9 cellular contexts compared by ENCODE assay signal in the genomic region with DNA sequence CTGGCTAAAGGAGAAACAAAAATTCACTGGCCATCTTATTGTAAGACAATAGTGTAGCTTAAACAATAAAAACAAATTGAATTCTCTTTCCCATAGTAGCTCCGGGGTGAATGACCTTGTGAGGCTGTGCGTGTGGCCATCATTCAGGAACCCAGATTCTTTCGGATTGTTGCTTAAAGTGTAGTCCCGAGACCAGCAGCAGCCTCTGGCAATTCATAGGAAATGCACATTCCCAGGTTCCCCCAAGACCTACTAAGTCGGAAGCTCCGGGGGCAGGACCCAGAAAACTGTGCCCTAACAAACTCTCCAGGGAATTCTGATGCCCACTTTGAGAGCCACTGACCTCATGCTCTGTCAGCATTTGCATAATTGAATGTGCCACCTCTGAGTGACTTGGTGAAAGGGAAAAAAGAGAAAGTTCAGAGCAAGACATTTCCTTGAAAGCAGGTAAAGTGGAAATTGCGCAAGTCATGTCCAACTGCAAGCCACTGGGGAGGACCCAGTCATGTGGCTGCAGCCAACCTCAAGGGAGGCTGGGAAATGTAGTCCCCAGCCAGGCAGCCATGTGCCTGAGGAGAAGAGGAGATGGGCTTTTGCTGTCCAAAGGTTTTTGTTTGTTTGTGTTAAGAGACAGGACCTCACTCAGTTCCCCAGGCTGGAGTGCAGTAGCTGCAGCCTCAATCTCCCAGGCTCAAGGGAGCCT. TPM values are rescaled to one million over a fixed set of nuclear protein-coding genes. Genes with fewer than 3 reads are reported as not detected.
A peak's percentile ranks its signal among the peaks of the same experiment; 100 is the strongest.
DNase-seq lines count a peak whose midpoint lies in the region; ATAC-seq and TF ChIP-seq lines count a peak whose summit lies in the region.
"Had no signal": no experiment of that assay in that cellular context is flagged by ENCODE, and none has a peak within 500 bp of the region (broad histone marks: within the 10 kb centered on the region; RNA-seq: fewer than 3 reads in every experiment).

No MANE protein-coding gene starts in this region.

- DNase-seq in NCI-H146 (lab: John Stamatoyannopoulos, UW), result peak; percentile 12
- DNase-seq in NCI-H146 treated with DMSO at 0.1 percent for 48 hours (lab: John Stamatoyannopoulos, UW; ENCODE audit: unreplicated experiment), result no peak
- DNase-seq in NOMO-1 (lab: John Stamatoyannopoulos, UW; ENCODE audit: unreplicated experiment in 2 of 2), result peak; percentile 27 to 51
- DNase-seq in epithelial cell of esophagus (ENCODE audit: low read depth), result peak; percentile 89
- peak; percentile 6 for DNase-seq in myocyte (ENCODE audit: low read depth)
- no peak for DNase-seq in DMS114 treated with DMSO at 0.1 percent for 48 hours (lab: John Stamatoyannopoulos, UW; ENCODE audit: unreplicated experiment)
- DNase-seq in SKM-1 (lab: John Stamatoyannopoulos, UW; ENCODE audit: unreplicated experiment), result no peak

- TF ChIP-seq CTCF in epithelial cell of esophagus (IDR thresholded peaks at IDR 0.05; ENCODE audit: insufficient read depth, low read depth, low read length, missing control alignments), result no peak

- no peak for ATAC-seq in HG03045 (IDR thresholded peaks at IDR 0.05; ENCODE audit: unreplicated experiment)

- H3K4me3 ChIP-seq in epithelial cell of esophagus (ENCODE audit: low read length), result peak overlapping the region; percentile 36

RNA-seq across cellular contexts. Expression of gene PNMA8B, which starts 50.7 kb away (rescaled TPM):
- 0.03 and 0.16 TPM in 2 replicates for total RNA-seq in myocyte
- polyA plus RNA-seq in myocyte (2012), result 0.05 TPM
- total RNA-seq: NCI-H460 had no signal

RNA-seq across cellular contexts. Expression of gene CALM3, which starts 54.8 kb away (rescaled TPM):
- 85.6 and 87.7 TPM in 2 replicates for total RNA-seq in myocyte
- polyA plus RNA-seq in myocyte (2012), result 209 TPM

Comparison
In these comparisons a context has a peak if more than half of its experiments do, and no peak if none do; other contexts are left out.
1. DNase-seq: peak in NCI-H146 (single experiment), NOMO-1 (2 of 2), epithelial cell of esophagus (single experiment) and myocyte (single experiment); none in NCI-H146 treated with DMSO at 0.1 percent for 48 hours (single experiment), DMS114 treated with DMSO at 0.1 percent for 48 hours (single experiment) and SKM-1 (single experiment).